11 cellular contexts compared by ENCODE assay signal in the genomic region with DNA sequence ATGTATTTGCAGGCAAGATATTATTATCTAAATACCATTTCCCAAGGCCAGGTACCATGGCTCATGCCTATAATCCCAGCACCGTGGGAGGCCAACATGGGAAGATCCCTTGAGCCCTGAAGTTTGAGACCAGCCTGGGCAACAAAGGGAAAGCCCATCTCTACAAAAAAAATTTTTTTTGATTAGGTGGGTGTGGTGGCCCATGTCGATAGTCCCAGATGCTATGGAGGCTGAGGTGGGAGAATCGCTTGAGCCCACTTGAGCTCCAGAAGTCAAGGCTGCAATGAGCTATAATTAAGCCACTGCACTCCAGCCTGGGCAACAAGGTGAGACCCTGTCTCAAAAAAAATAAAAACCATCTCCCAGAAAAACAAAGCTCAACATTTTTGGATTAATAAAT. TPM values are rescaled to one million over a fixed set of nuclear protein-coding genes. Genes with fewer than 3 reads are reported as not detected.
DNase-seq lines count a peak whose midpoint lies in the region; ATAC-seq and TF ChIP-seq lines count a peak whose summit lies in the region.
"Had no signal": no experiment of that assay in that cellular context is flagged by ENCODE, and none has a peak within 500 bp of the region (broad histone marks: within the 10 kb centered on the region; RNA-seq: fewer than 3 reads in every experiment).

No MANE protein-coding gene starts in this region.

- intact Hi-C loops in right cardiac atrium (cut with DNase I), result no loop called here
- intact Hi-C loops in mucosa of descending colon (cut with DNase I, micrococcal nuclease), result no loop called here

- H3K4me1 ChIP-seq in cardiac muscle cell (ENCODE audit: low read depth), result peaks cover 10% of the 10 kb centered on the region
- no peaks in the 10 kb centered on the region for H3K4me1 ChIP-seq in right cardiac atrium (ENCODE audit: control insufficient read depth, insufficient read depth, low read length)
- peaks cover 25% of the 10 kb centered on the region for H3K4me1 ChIP-seq in thymus (ENCODE audit: control insufficient read depth, insufficient read depth, low read length)
- no peaks in the 10 kb centered on the region for H3K4me1 ChIP-seq in mucosa of descending colon (ENCODE audit: low read depth)

- 83% methylated on average over 3 of the region's 3 CpGs for WGBS in right cardiac atrium
- 43% methylated on average over 3 of the region's 3 CpGs for WGBS in thymus

- H3K27ac ChIP-seq in cardiac muscle cell (no peak overlapping the region), right cardiac atrium (ENCODE audit: low read length) (no peak overlapping the region), VCaP (peak overlapping the region; percentile 77), thymus (ENCODE audit: low read depth) (no peak overlapping the region)
- H3K27ac ChIP-seq: adrenal gland had no signal

- ATAC-seq in right cardiac atrium, result no peak
- ATAC-seq in HG02610 (IDR thresholded peaks at IDR 0.05; ENCODE audit: unreplicated experiment), result no peak
- no peak for ATAC-seq in HG02970 (IDR thresholded peaks at IDR 0.05; ENCODE audit: low FRiP score, unreplicated experiment)
- ATAC-seq in mucosa of descending colon, result no peak

- H3K4me3 ChIP-seq in cardiac muscle cell, result peak overlapping the region; percentile 86
- no peak overlapping the region for H3K4me3 ChIP-seq in right cardiac atrium (ENCODE audit: low read length)
- H3K4me3 ChIP-seq in foreskin fibroblast (ENCODE audit: low read depth in 1 of 2, low read length in 2 of 2), result peak overlapping the region; percentile 67 to 96
- peak overlapping the region; percentile 92 for H3K4me3 ChIP-seq in thymus (ENCODE audit: low read length)
- no peak overlapping the region for H3K4me3 ChIP-seq in mucosa of descending colon

- H3K36me3 ChIP-seq in cardiac muscle cell (peaks cover 43% of the 10 kb centered on the region), thymus (ENCODE audit: control insufficient read depth, insufficient read depth) (peaks cover 28% of the 10 kb centered on the region), mucosa of descending colon (ENCODE audit: low read depth) (no peaks in the 10 kb centered on the region)

- TF ChIP-seq CTCF in cardiac muscle cell (IDR thresholded peaks at IDR 0.05; ENCODE audit: low read depth, low read length), result no peak
- no peak for TF ChIP-seq CTCF in VCaP (conservative IDR thresholded peaks at IDR 0.05)
- no peak for TF ChIP-seq CTCF in foreskin fibroblast (IDR thresholded peaks at IDR 0.05; ENCODE audit: low read depth, low read length)
- TF ChIP-seq CTCF in mucosa of descending colon (IDR thresholded peaks at IDR 0.05), result no peak

- H3K9me3 ChIP-seq in cardiac muscle cell (ENCODE audit: low read depth) (no peaks in the 10 kb centered on the region), right cardiac atrium (ENCODE audit: control insufficient read depth, low read length) (no peaks in the 10 kb centered on the region), thymus (ENCODE audit: control insufficient read depth) (no peaks in the 10 kb centered on the region), mucosa of descending colon (no peaks in the 10 kb centered on the region)
- H3K9me3 ChIP-seq: adrenal gland had no signal

- DNase-seq in cardiac muscle cell (ENCODE audit: low read depth in 1 of 2, low spot score in 1 of 2) (no peak), right cardiac atrium (no peak), foreskin fibroblast (no peak), mucosa of descending colon (no peak)
- DNase-seq: adrenal gland, DMS153, NCI-H2081 treated with DMSO at 0.1 percent for 48 hours had no signal

- H3K27me3 ChIP-seq in cardiac muscle cell (no peaks in the 10 kb centered on the region), right cardiac atrium (ENCODE audit: control insufficient read depth, insufficient read depth) (no peaks in the 10 kb centered on the region), thymus (ENCODE audit: control insufficient read depth, insufficient read depth) (no peaks in the 10 kb centered on the region)
- H3K27me3 ChIP-seq: adrenal gland had no signal

RNA-seq across cellular contexts. Expression of a gene that starts 2.2 kb away (rescaled TPM):
- 225 and 572 TPM in 2 replicates for total RNA-seq in cardiac muscle cell
- 943 and 1,052 TPM in 2 replicates for polyA plus RNA-seq in cardiac muscle cell
- total RNA-seq in right cardiac atrium, result 10 to 100 TPM; 10.3 to 20.2 (median 16.0) TPM
- polyA plus RNA-seq in right cardiac atrium, result 20.7 TPM
- 472 TPM for polyA plus RNA-seq in thymus
- 100 to 1,000 TPM in 1 of 3 donors, 10 to 100 TPM in 2; 32.6 to 103 (median 52.6) TPM for total RNA-seq in mucosa of descending colon

RNA-seq across cellular contexts. Expression of a gene that starts 28.5 kb away (rescaled TPM):
- total RNA-seq in cardiac muscle cell (10.7 and 12.5 TPM in 2 replicates), right cardiac atrium (1 to 10 TPM; 2.5 to 3.1 (median 2.9) TPM), mucosa of descending colon (1 to 10 TPM; 2.5 to 7.7 (median 2.7) TPM)
- polyA plus RNA-seq in cardiac muscle cell (2.1 and 3.1 TPM in 2 replicates), right cardiac atrium (1.5 TPM), thymus (2.9 TPM)

RNA-seq across cellular contexts. Expression of a gene that starts 44.7 kb away (rescaled TPM):
- total RNA-seq in cardiac muscle cell (3.0 and 4.4 TPM in 2 replicates), right cardiac atrium (under 1 TPM in 1 of 4 donors, not detected in 3; 0.34 TPM), mucosa of descending colon (1 to 10 TPM in 1 of 3 donors, under 1 TPM in 2; 0.28 to 1.5 (median 0.35) TPM)
- polyA plus RNA-seq in cardiac muscle cell (4.9 and 5.6 TPM in 2 replicates), right cardiac atrium (not detected), thymus (0.59 TPM)

Comparison
In these comparisons a context has a peak if more than half of its experiments do, and no peak if none do; other contexts are left out.
1. H3K4me3 ChIP-seq: peak in cardiac muscle cell (single experiment), foreskin fibroblast (2 of 2) and thymus (single experiment); none in right cardiac atrium (single experiment) and mucosa of descending colon (single experiment).